9 cellular contexts compared by ENCODE assay signal in genomic region chr19:41428481-41428859, GRCh38. TPM values are rescaled to one million over a fixed set of nuclear protein-coding genes. Genes with fewer than 3 reads are reported as not detected.
DNase-seq lines count a peak whose midpoint lies in the region; ATAC-seq and TF ChIP-seq lines count a peak whose summit lies in the region.
"Had no signal": no experiment of that assay in that cellular context is flagged by ENCODE, and none has a peak within 500 bp of the region (broad histone marks: within the 10 kb centered on the region; RNA-seq: fewer than 3 reads in every experiment).

No MANE protein-coding gene starts in this region.

- no peaks in the 10 kb centered on the region for H3K9me3 Mint-ChIP-seq in activated naive CD4-positive, alpha-beta T cell treated with anti-CD3 and anti-CD28 coated beads, Interleukin-2, amount 50 U/mL, for 72 hours

- TF ChIP-seq CTCF in spleen (IDR thresholded peaks at IDR 0.05 in 8 of 11, conservative IDR thresholded peaks at IDR 0.05 in 3 of 11): no peak

- H3K36me3 Mint-ChIP-seq in activated naive CD4-positive, alpha-beta T cell treated with anti-CD3 and anti-CD28 coated beads, Interleukin-2, amount 50 U/mL, for 72 hours: no peaks in the 10 kb centered on the region

- TF ChIP-seq POLR2A in spleen (IDR thresholded peaks at IDR 0.05): no peak

- no peak for DNase-seq in activated naive CD4-positive, alpha-beta T cell treated with anti-CD3 and anti-CD28 coated beads, Interleukin-2, amount 50 U/mL, for 72 hours (ENCODE audit: low spot score in 2 of 2)
- DNase-seq in spleen (no peak), NCI-H2171 treated with DMSO at 0.1 percent for 48 hours (lab: John Stamatoyannopoulos, UW) (no peak)
- DNase-seq in stimulated activated naive CD4-positive, alpha-beta T cell (lab: John Stamatoyannopoulos, UW): no peak

- no peak for ATAC-seq in activated naive CD4-positive, alpha-beta T cell treated with anti-CD3 and anti-CD28 coated beads, Interleukin-2, amount 50 U/mL, for 72 hours
- ATAC-seq in GM19452 (IDR thresholded peaks at IDR 0.05; ENCODE audit: unreplicated experiment): no peak

- 91% methylated on average over 1 of the region's 1 CpG for WGBS in HUES64
- 22 to 53% (median 36%) methylated on average over 1 of the region's 1 CpG for WGBS in spleen, 5 donors

- H3K4me1 ChIP-seq in HUES64 (ENCODE audit: insufficient read depth, low read length): peaks cover 11% of the 10 kb centered on the region
- peaks cover 4% of the 10 kb centered on the region; the same call in 1 of the 2 replicates for H3K4me1 ChIP-seq in iPS-20b (ENCODE audit: insufficient read depth, low read length)
- H3K4me1 ChIP-seq in spleen: peaks cover 15 to 71% (median 45%) of the 10 kb centered on the region in 6 donors

- intact Hi-C loops in spleen (cut with DNase I; ENCODE audit: low total_unique reads): no loop called here

- H3K9ac ChIP-seq in HUES64 (ENCODE audit: low read depth, low read length) (no peak overlapping the region), iPS-20b (ENCODE audit: low read depth, low read length) (peak overlapping the region; percentile 64; the same call in 1 of the 2 replicates)

- H3K27ac ChIP-seq in HUES64 (ENCODE audit: low read depth, low read length): no peak overlapping the region
- no peak overlapping the region for H3K27ac ChIP-seq in iPS-20b (ENCODE audit: low read length)
- H3K27ac ChIP-seq in spleen: peak overlapping the region; percentile 48 to 93 (median 84)

- H3K4me3 ChIP-seq in HUES64 (ENCODE audit: low read length): peak overlapping the region; percentile 53
- peak overlapping the region; percentile 82; the same call in 1 of the 2 replicates for H3K4me3 ChIP-seq in iPS-20b (ENCODE audit: low read length)
- peak overlapping the region in 7 of 8 donors; percentile 20 to 67 (median 43) for H3K4me3 ChIP-seq in spleen

- H3K27ac Mint-ChIP-seq in activated naive CD4-positive, alpha-beta T cell treated with anti-CD3 and anti-CD28 coated beads, Interleukin-2, amount 50 U/mL, for 72 hours: peak overlapping the region; percentile 96

- H3K36me3 ChIP-seq in HUES64 (ENCODE audit: insufficient read depth, low read length) (peaks cover 35% of the 10 kb centered on the region), iPS-20b (ENCODE audit: insufficient read depth, low read depth, low read length) (peaks cover 28% of the 10 kb centered on the region), spleen (peaks cover 0 to 69% (median 51%) of the 10 kb centered on the region in 6 donors)

- H3K9me3 ChIP-seq in HUES64 (ENCODE audit: insufficient read depth, low read depth, low read length) (no peaks in the 10 kb centered on the region), iPS-20b (ENCODE audit: insufficient read depth, low read depth, low read length) (no peaks in the 10 kb centered on the region), spleen (no peaks in the 10 kb centered on the region)

- H3K27me3 ChIP-seq in HUES64 (ENCODE audit: insufficient read depth, low read length): no peaks in the 10 kb centered on the region
- no peaks in the 10 kb centered on the region for H3K27me3 ChIP-seq in iPS-20b (ENCODE audit: insufficient read depth, low read length)
- H3K27me3 ChIP-seq in spleen (replicated peaks in 1 of 7): no peaks in the 10 kb centered on the region

RNA-seq across cellular contexts. Expression of gene B3GNT8, which starts 1.3 kb away (rescaled TPM):
- polyA plus RNA-seq in HUES64 (2013, experiment 1 of 2): 1.0 TPM
- polyA plus RNA-seq in HUES64 (2013, experiment 2 of 2): 1.3 TPM
- total RNA-seq in activated naive CD4-positive, alpha-beta T cell treated with anti-CD3 and anti-CD28 coated beads, Interleukin-2, amount 50 U/mL, for 72 hours: under 1 TPM; 0.19 to 0.55 TPM
- total RNA-seq in spleen: 10 to 100 TPM in 6 of 7 donors, 1 to 10 TPM in 1; 7.0 to 30.3 (median 11.4) TPM
- polyA plus RNA-seq in spleen: 1 to 10 TPM; 1.8 to 9.8 (median 4.0) TPM

RNA-seq across cellular contexts. Expression of gene DMAC2, which starts 11.2 kb away (rescaled TPM):
- 70.4 TPM for polyA plus RNA-seq in HUES64 (2013, experiment 1 of 2)
- 69.3 TPM for polyA plus RNA-seq in HUES64 (2013, experiment 2 of 2)
- 10 to 100 TPM; 46.7 to 58.5 TPM for total RNA-seq in activated naive CD4-positive, alpha-beta T cell treated with anti-CD3 and anti-CD28 coated beads, Interleukin-2, amount 50 U/mL, for 72 hours
- total RNA-seq in spleen: 10 to 100 TPM; 25.6 to 34.4 (median 30.4) TPM
- 10 to 100 TPM; 19.2 to 36.5 (median 27.7) TPM for polyA plus RNA-seq in spleen

RNA-seq across cellular contexts. Expression of gene ERICH4, which starts 14.5 kb away (rescaled TPM):
- not detected for polyA plus RNA-seq in HUES64 (2013, experiment 1 of 2)
- not detected for polyA plus RNA-seq in HUES64 (2013, experiment 2 of 2)
- total RNA-seq in activated naive CD4-positive, alpha-beta T cell treated with anti-CD3 and anti-CD28 coated beads, Interleukin-2, amount 50 U/mL, for 72 hours: not detected
- under 1 TPM in 1 of 7 donors, not detected in 6; 0.65 TPM for total RNA-seq in spleen
- not detected for polyA plus RNA-seq in spleen
- total RNA-seq: mucosa of gallbladder; T-helper 1 cell treated with Interleukin-12 subunit alpha and Interleukin-12 subunit beta and Interleukin-4 antibody, amounts not matched to agents 30 ng/mL and 1 ng/mL, for 36 hours had no signal

RNA-seq across cellular contexts. Expression of gene BCKDHA, which starts 30.9 kb away (rescaled TPM):
- 21.0 TPM for polyA plus RNA-seq in HUES64 (2013, experiment 1 of 2)
- 30.7 TPM for polyA plus RNA-seq in HUES64 (2013, experiment 2 of 2)
- total RNA-seq in activated naive CD4-positive, alpha-beta T cell treated with anti-CD3 and anti-CD28 coated beads, Interleukin-2, amount 50 U/mL, for 72 hours: 10 to 100 TPM; 19.8 to 27.2 TPM
- total RNA-seq in spleen: 10 to 100 TPM; 10.3 to 55.6 (median 28.3) TPM
- 10 to 100 TPM; 28.0 to 34.9 (median 29.9) TPM for polyA plus RNA-seq in spleen

RNA-seq across cellular contexts. Expression of gene EXOSC5, which starts 31.3 kb away (rescaled TPM):
- 40.3 TPM for polyA plus RNA-seq in HUES64 (2013, experiment 1 of 2)
- polyA plus RNA-seq in HUES64 (2013, experiment 2 of 2): 33.1 TPM
- 10 to 100 TPM; 44.7 to 61.1 TPM for total RNA-seq in activated naive CD4-positive, alpha-beta T cell treated with anti-CD3 and anti-CD28 coated beads, Interleukin-2, amount 50 U/mL, for 72 hours
- 10 to 100 TPM; 10.1 to 21.0 (median 14.0) TPM for total RNA-seq in spleen
- 10 to 100 TPM; 32.1 to 53.8 (median 42.3) TPM for polyA plus RNA-seq in spleen

Comparison
In these comparisons a context has a peak if more than half of its experiments do, and no peak if none do; other contexts are left out.
1. H3K27ac ChIP-seq: peak in spleen (8 of 8); none in HUES64 (single experiment) and iPS-20b (single experiment).
2. RNA of gene B3GNT8, which starts 1.3 kb away (total RNA-seq): 7.0 to 30.3 TPM in spleen; 0.19 to 0.55 TPM in activated naive CD4-positive, alpha-beta T cell treated with anti-CD3 and anti-CD28 coated beads, Interleukin-2, amount 50 U/mL, for 72 hours; every median in the first group is over 4 times any median in the second.
3. Peak in every context shown above with its lines, with median percentiles within 50 percentile points of each other: H3K4me3 ChIP-seq.